23 cellular contexts compared by ENCODE assay signal in genomic region chr3:71887256-71887655, GRCh38.
"Had no signal": no experiment of that assay in that cellular context is flagged by ENCODE, and none has a peak within 500 bp of the region (broad histone marks: within the 10 kb centered on the region; RNA-seq: fewer than 3 reads in every experiment).

No MANE protein-coding gene starts in this region.

- H3K27ac ChIP-seq: left ventricle myocardium inferior, neural progenitor cell, ovary, right atrium auricular region, right lobe of liver, tibial nerve, upper lobe of left lung, vagina had no signal

- H3K9me3 ChIP-seq: left ventricle myocardium inferior, ovary, right atrium auricular region, right lobe of liver, tibial nerve, upper lobe of left lung, vagina had no signal

- H3K4me1 ChIP-seq: right lobe of liver, tibial nerve, upper lobe of left lung, vagina had no signal

- H3K36me3 ChIP-seq: left ventricle myocardium inferior, neural progenitor cell, ovary, right atrium auricular region, right lobe of liver, tibial nerve, upper lobe of left lung, vagina had no signal

- H3K4me3 ChIP-seq: left ventricle myocardium inferior, lung, neural progenitor cell, ovary, right atrium auricular region, right lobe of liver, smooth muscle cell, tibial nerve, upper lobe of left lung, vagina had no signal

- DNase-seq: islet precursor cell; left ventricle myocardium inferior; mesendoderm; naive B cell; natural killer cell; nephron progenitor cell; ovary; right lobe of liver; stimulated activated CD4-positive, alpha-beta T cell treated with anti-CD3 and anti-CD28 coated beads, Interleukin-1b, Interleukin-23, amount 100 ng/mL, for 48 hours; stimulated activated CD4-positive, alpha-beta T cell treated with anti-CD3 and anti-CD28 coated beads, Interleukin-2, amount 100 ng/mL, for 48 hours; stimulated activated CD4-positive, alpha-beta T cell treated with anti-CD3 and anti-CD28 coated beads, Interleukin-4, amount 100 ng/mL, for 4 hours; stimulated activated CD8-positive, alpha-beta memory T cell treated with anti-CD3 and anti-CD28 coated beads, Interleukin-4, amount 100 ng/mL, for 48 hours; stimulated activated naive CD4-positive, alpha-beta T cell treated with Interleukin-2 at 50 U/mL for 16 hours; stimulated activated naive CD8-positive, alpha-beta T cell treated with anti-CD3 and anti-CD28 coated beads, Interleukin-15, amount 100 ng/mL, for 72 hours; substantia nigra; upper lobe of left lung had no signal

- H2AFZ ChIP-seq: neural progenitor cell had no signal

- H3K27me3 ChIP-seq: neural progenitor cell, ovary, right atrium auricular region, right lobe of liver, tibial nerve, upper lobe of left lung, vagina had no signal

- ATAC-seq: natural killer cell; right lobe of liver; stimulated activated memory B cell treated with anti-CD40 and anti-IgM and Interleukin-4, amounts not matched to agents 10 μg/mL and 1 μg/mL and 100 μg/mL, for 72 hours; stimulated activated naive CD8-positive, alpha-beta T cell treated with anti-CD3 and anti-CD28 coated beads, Interleukin-15, amount 100 ng/mL, for 72 hours had no signal

- H3K9ac ChIP-seq: neural progenitor cell had no signal

- H3K4me2 ChIP-seq: neural progenitor cell, smooth muscle cell had no signal
